27 cellular contexts compared by ENCODE assay signal in genomic region chr9:135692410-135692809, GRCh38. TPM values are rescaled to one million over a fixed set of nuclear protein-coding genes. Genes with fewer than 3 reads are reported as not detected.
DNase-seq lines count a peak whose midpoint lies in the region; ATAC-seq, FAIRE-seq and TF ChIP-seq lines count a peak whose summit lies in the region.
"Had no signal": no experiment of that assay in that cellular context is flagged by ENCODE, and none has a peak within 500 bp of the region (broad histone marks: within the 10 kb centered on the region; RNA-seq: fewer than 3 reads in every experiment).

No MANE protein-coding gene starts in this region.

- no peaks in the 10 kb centered on the region for H3K4me1 Mint-ChIP-seq in activated T-helper 17 cell treated with anti-CD3 and anti-CD28 coated beads, Interleukin-2, amount 50 U/mL, for 72 hours
- H3K4me1 Mint-ChIP-seq: activated naive CD4-positive, alpha-beta T cell treated with anti-CD3 and anti-CD28 coated beads, Interleukin-2, amount 10 ng/mL, durations not matched to agents 7 days and 5 days; mesothelial cell of epicardium had no signal

- H3K9me3 Mint-ChIP-seq in activated T-helper 17 cell treated with anti-CD3 and anti-CD28 coated beads, Interleukin-2, amount 50 U/mL, for 72 hours: no peaks in the 10 kb centered on the region
- H3K9me3 Mint-ChIP-seq: activated naive CD4-positive, alpha-beta T cell treated with anti-CD3 and anti-CD28 coated beads, Interleukin-2, amount 10 ng/mL, durations not matched to agents 7 days and 5 days; CD8-positive, alpha-beta T cell; mesothelial cell of epicardium; natural killer cell treated with Interleukin-12 subunit alpha and Interleukin-12 subunit beta and Interleukin-15 and Interleukin-18, amount 100 ng/mL, for 72 hours had no signal

- H3K27me3 Mint-ChIP-seq in activated T-helper 17 cell treated with anti-CD3 and anti-CD28 coated beads, Interleukin-2, amount 50 U/mL, for 72 hours: peaks cover 5% of the 10 kb centered on the region
- H3K27me3 Mint-ChIP-seq: activated naive CD4-positive, alpha-beta T cell treated with anti-CD3 and anti-CD28 coated beads, Interleukin-2, amount 10 ng/mL, durations not matched to agents 7 days and 5 days; natural killer cell treated with Interleukin-12 subunit alpha and Interleukin-12 subunit beta and Interleukin-15 and Interleukin-18, amount 100 ng/mL, for 72 hours had no signal

- no peak for TF ChIP-seq POLR2A in GM12892 (IDR thresholded peaks at IDR 0.05; ENCODE audit: low read depth, low read length)

- H3K36me3 Mint-ChIP-seq in activated T-helper 17 cell treated with anti-CD3 and anti-CD28 coated beads, Interleukin-2, amount 50 U/mL, for 72 hours (ENCODE audit: low read depth): no peaks in the 10 kb centered on the region
- H3K36me3 Mint-ChIP-seq: activated naive CD4-positive, alpha-beta T cell treated with anti-CD3 and anti-CD28 coated beads, Interleukin-2, amount 10 ng/mL, durations not matched to agents 7 days and 5 days; CD8-positive, alpha-beta T cell; mesothelial cell of epicardium; natural killer cell treated with Interleukin-12 subunit alpha and Interleukin-12 subunit beta and Interleukin-15 and Interleukin-18, amount 100 ng/mL, for 72 hours had no signal

- FAIRE-seq in GM12892 (lab: Jason Lieb, UNC): no peak
- FAIRE-seq: endometrium had no signal

- peak; percentile 89 for DNase-seq in COLO829 (ENCODE audit: low spot score)
- peak; percentile 9 for DNase-seq in non-pigmented ciliary epithelial cell (ENCODE audit: low read depth)
- no peak for DNase-seq in T-helper 9 cell
- DNase-seq in GM12892 (ENCODE audit: insufficient read length): no peak
- no peak for DNase-seq in NCI-H1694 (lab: John Stamatoyannopoulos, UW)
- DNase-seq in HuH-7 (ENCODE audit: low spot score): no peak
- DNase-seq: activated CD4-positive, alpha-beta T cell treated with anti-CD3 and anti-CD28 coated beads, Interleukin-2, amount 50 U/mL, for 4 hours; activated naive CD4-positive, alpha-beta T cell treated with anti-CD3 and anti-CD28 coated beads, Interleukin-2, amount 10 ng/mL, durations not matched to agents 7 days and 5 days; CD8-positive, alpha-beta T cell; colonic mucosa; DMS79 treated with DMSO at 0.1 percent for 48 hours; NCI-H1092; NCI-H2081; NCI-H510A treated with DMSO at 0.1 percent for 48 hours; SHP77 treated with DMSO at 0.1 percent for 48 hours; testis had no signal

- no peak overlapping the region for H3K27ac Mint-ChIP-seq in activated T-helper 17 cell treated with anti-CD3 and anti-CD28 coated beads, Interleukin-2, amount 50 U/mL, for 72 hours
- H3K27ac Mint-ChIP-seq: activated naive CD4-positive, alpha-beta T cell treated with anti-CD3 and anti-CD28 coated beads, Interleukin-2, amount 10 ng/mL, durations not matched to agents 7 days and 5 days; CD8-positive, alpha-beta T cell; mesothelial cell of epicardium; natural killer cell treated with Interleukin-12 subunit alpha and Interleukin-12 subunit beta and Interleukin-15 and Interleukin-18, amount 100 ng/mL, for 72 hours had no signal

- peak; percentile 16 for ATAC-seq in activated T-helper 17 cell treated with anti-CD3 and anti-CD28 coated beads, Interleukin-2, amount 50 U/mL, for 72 hours (replicated peaks)
- ATAC-seq in esophagus mucosa: peak; percentile 29
- ATAC-seq: CD8-positive, alpha-beta T cell; left lobe of liver; natural killer cell treated with Interleukin-12 subunit alpha and Interleukin-12 subunit beta and Interleukin-15 and Interleukin-18, amount 100 ng/mL, for 72 hours had no signal

- H3K4me3 Mint-ChIP-seq in activated T-helper 17 cell treated with anti-CD3 and anti-CD28 coated beads, Interleukin-2, amount 50 U/mL, for 72 hours: no peak overlapping the region
- H3K4me3 Mint-ChIP-seq: activated naive CD4-positive, alpha-beta T cell treated with anti-CD3 and anti-CD28 coated beads, Interleukin-2, amount 10 ng/mL, durations not matched to agents 7 days and 5 days; CD8-positive, alpha-beta T cell; mesothelial cell of epicardium; natural killer cell treated with Interleukin-12 subunit alpha and Interleukin-12 subunit beta and Interleukin-15 and Interleukin-18, amount 100 ng/mL, for 72 hours had no signal

RNA-seq across cellular contexts. Expression of gene SOHLH1, which starts 6.9 kb away (rescaled TPM):
- total RNA-seq in activated T-helper 17 cell treated with anti-CD3 and anti-CD28 coated beads, Interleukin-2, amount 50 U/mL, for 72 hours: not detected
- total RNA-seq in esophagus mucosa: not detected
- not detected for polyA plus RNA-seq in GM12892 (2012; ENCODE audit: missing spikeins)
- total RNA-seq: ascending aorta; CD8-positive, alpha-beta T cell; colonic mucosa; fibroblast of villous mesenchyme; left lobe of liver; mesothelial cell of epicardium; natural killer cell treated with Interleukin-12 subunit alpha and Interleukin-12 subunit beta and Interleukin-15 and Interleukin-18, amount 100 ng/mL, for 72 hours; pulmonary artery endothelial cell; T-helper 1 cell treated with Interleukin-12 subunit alpha and Interleukin-12 subunit beta and Interleukin-4 antibody, amounts not matched to agents 30 ng/mL and 1 ng/mL, for 36 hours had no signal
- polyA plus RNA-seq: AG04450 had no signal

RNA-seq across cellular contexts. Expression of gene KCNT1, which starts 9.6 kb away (rescaled TPM):
- not detected for total RNA-seq in activated T-helper 17 cell treated with anti-CD3 and anti-CD28 coated beads, Interleukin-2, amount 50 U/mL, for 72 hours
- not detected for total RNA-seq in esophagus mucosa
- polyA plus RNA-seq in GM12892 (2012; ENCODE audit: missing spikeins): 0.06 TPM
- total RNA-seq: ascending aorta; CD8-positive, alpha-beta T cell; fibroblast of villous mesenchyme; left lobe of liver; mesothelial cell of epicardium; natural killer cell treated with Interleukin-12 subunit alpha and Interleukin-12 subunit beta and Interleukin-15 and Interleukin-18, amount 100 ng/mL, for 72 hours; T-helper 1 cell treated with Interleukin-12 subunit alpha and Interleukin-12 subunit beta and Interleukin-4 antibody, amounts not matched to agents 30 ng/mL and 1 ng/mL, for 36 hours had no signal
- polyA plus RNA-seq: AG04450 had no signal

RNA-seq across cellular contexts. Expression of gene LCN9, which starts 29.3 kb away (rescaled TPM):
- not detected for total RNA-seq in activated T-helper 17 cell treated with anti-CD3 and anti-CD28 coated beads, Interleukin-2, amount 50 U/mL, for 72 hours
- not detected for total RNA-seq in esophagus mucosa
- polyA plus RNA-seq in GM12892 (2012; ENCODE audit: missing spikeins): not detected
- total RNA-seq: ascending aorta; CD8-positive, alpha-beta T cell; colonic mucosa; fibroblast of villous mesenchyme; left lobe of liver; natural killer cell treated with Interleukin-12 subunit alpha and Interleukin-12 subunit beta and Interleukin-15 and Interleukin-18, amount 100 ng/mL, for 72 hours; pulmonary artery endothelial cell; T-helper 1 cell treated with Interleukin-12 subunit alpha and Interleukin-12 subunit beta and Interleukin-4 antibody, amounts not matched to agents 30 ng/mL and 1 ng/mL, for 36 hours had no signal
- polyA plus RNA-seq: AG04450 had no signal

RNA-seq across cellular contexts. Expression of gene GLT6D1, which starts 53.1 kb away (rescaled TPM):
- not detected for total RNA-seq in activated T-helper 17 cell treated with anti-CD3 and anti-CD28 coated beads, Interleukin-2, amount 50 U/mL, for 72 hours
- not detected for total RNA-seq in esophagus mucosa
- polyA plus RNA-seq in GM12892 (2012; ENCODE audit: missing spikeins): not detected
- total RNA-seq: ascending aorta; CD8-positive, alpha-beta T cell; colonic mucosa; fibroblast of villous mesenchyme; left lobe of liver; mesothelial cell of epicardium; natural killer cell treated with Interleukin-12 subunit alpha and Interleukin-12 subunit beta and Interleukin-15 and Interleukin-18, amount 100 ng/mL, for 72 hours; pulmonary artery endothelial cell; T-helper 1 cell treated with Interleukin-12 subunit alpha and Interleukin-12 subunit beta and Interleukin-4 antibody, amounts not matched to agents 30 ng/mL and 1 ng/mL, for 36 hours had no signal
- polyA plus RNA-seq: AG04450 had no signal

Comparison
In these comparisons a context has a peak if more than half of its experiments do, and no peak if none do; other contexts are left out.
1. DNase-seq: peak in COLO829 (single experiment) and non-pigmented ciliary epithelial cell (single experiment); none in T-helper 9 cell (single experiment), GM12892 (single experiment), NCI-H1694 (single experiment) and HuH-7 (single experiment).